ENCODE assay signal across 8 cellular contexts in genomic region chr14:20415723-20416622, GRCh38. TPM values are rescaled to one million over a fixed set of nuclear protein-coding genes. Genes with fewer than 3 reads are reported as not detected.
DNase-seq lines count a peak whose midpoint lies in the region; ATAC-seq, FAIRE-seq and TF ChIP-seq lines count a peak whose summit lies in the region.

No MANE protein-coding gene starts in this region.

- no peak overlapping the region for H3K9ac ChIP-seq in OCI-LY1 (ENCODE audit: low read length)
- H3K9ac ChIP-seq in keratinocyte (ENCODE audit: control insufficient read depth, extremely low read depth, insufficient read depth, low read length), result no peak overlapping the region

- peaks cover 20% of the 10 kb centered on the region for H3K4me1 ChIP-seq in OCI-LY1 (ENCODE audit: insufficient read depth, low read length, severe bottlenecking)
- peaks cover 6 to 22% of the 10 kb centered on the region in 2 donors for H3K4me1 ChIP-seq in adrenal gland (replicated peaks in 1 of 2)
- H3K4me1 ChIP-seq in keratinocyte (ENCODE audit: control insufficient read depth, extremely low read depth, insufficient read depth, low read length), result peaks cover 6% of the 10 kb centered on the region

- H2AFZ ChIP-seq in OCI-LY1 (ENCODE audit: low read length) (no peak overlapping the region), keratinocyte (ENCODE audit: control insufficient read depth, low read length) (peak overlapping the region; percentile 65)

- no peaks in the 10 kb centered on the region for H3K9me2 ChIP-seq in OCI-LY1 (ENCODE audit: low read depth, low read length)

- no peak for ATAC-seq in stimulated activated naive CD8-positive, alpha-beta T cell treated with anti-CD3 and anti-CD28 coated beads, Interleukin-15, Interleukin-2, amounts not matched to agents 100 U/mL and 50 U/mL, for 24 hours
- no peak for ATAC-seq in HG02678 (IDR thresholded peaks at IDR 0.05; ENCODE audit: unreplicated experiment)

- no peak for FAIRE-seq in keratinocyte (lab: Jason Lieb, UNC)

- no peaks in the 10 kb centered on the region for H3F3A ChIP-seq in OCI-LY1 (ENCODE audit: insufficient read depth, low read length)

- H3K79me2 ChIP-seq in OCI-LY1 (ENCODE audit: insufficient read depth, low read length) (no peaks in the 10 kb centered on the region), keratinocyte (ENCODE audit: control insufficient read depth, insufficient read depth, low read length) (peaks cover 14% of the 10 kb centered on the region)

- CTCF ChIA-PET in BJ (lab: Yijun Ruan, JAX), result interaction anchor here (0.7 to 3.8 kb wide), 20 partner anchors 9 to 275 kb away, joined by 3 to 25 read pairs (median 5); partner anchors contain the start of genes APEX1, KLHL33, OSGEP and PIP4P1

- H3K4me3 ChIP-seq in BJ (ENCODE audit: low read depth, low read length), result no peak overlapping the region
- H3K4me3 ChIP-seq in OCI-LY1 (ENCODE audit: low read depth, low read length, poor library complexity, severe bottlenecking), result no peak overlapping the region
- H3K4me3 ChIP-seq in adrenal gland, result no peak overlapping the region
- H3K4me3 ChIP-seq in keratinocyte (ENCODE audit: control insufficient read depth in 2 of 3, extremely low read depth in 1 of 3, insufficient read depth in 2 of 3, low read depth in 1 of 3, low read length in 3 of 3), result no peak overlapping the region

- H3K4me2 ChIP-seq in OCI-LY1 (ENCODE audit: low read length), result no peak overlapping the region; the same call in 1 of the 2 replicates
- H3K4me2 ChIP-seq in keratinocyte (ENCODE audit: control insufficient read depth, extremely low read depth, insufficient read depth, low read depth, low read length), result no peak overlapping the region

- whole genome bisulfite sequencing in adrenal gland, 4 donors, result 67 to 72% (median 70%) methylated on average over 7 of the region's 7 CpGs

- H4K20me1 ChIP-seq in OCI-LY1 (ENCODE audit: insufficient read depth, low read length) (no peaks in the 10 kb centered on the region), keratinocyte (ENCODE audit: control insufficient read depth, extremely low read depth, insufficient read depth, low read length) (no peaks in the 10 kb centered on the region)

- H3K27ac ChIP-seq in OCI-LY1 (ENCODE audit: low read depth, low read length, poor library complexity, severe bottlenecking), result no peak overlapping the region
- no peak overlapping the region for H3K27ac ChIP-seq in adrenal gland
- no peak overlapping the region for H3K27ac ChIP-seq in keratinocyte (ENCODE audit: control insufficient read depth, insufficient read depth, low read length)

- in situ Hi-C loops in GM13977 (cut with MboI; ENCODE audit: low pct_unique_long_range_greater_than_20kb, low sequenced_read_pairs, unreplicated experiment), result no loop called here

- no peaks in the 10 kb centered on the region for H3K9me3 ChIP-seq in OCI-LY1 (ENCODE audit: low read length)
- no peaks in the 10 kb centered on the region for H3K9me3 ChIP-seq in adrenal gland (replicated peaks in 1 of 3)
- H3K9me3 ChIP-seq in keratinocyte (ENCODE audit: control insufficient read depth, low read depth, low read length), result no peaks in the 10 kb centered on the region

- H3K9me1 ChIP-seq in keratinocyte (ENCODE audit: control insufficient read depth, extremely low read depth, insufficient read depth, low read length), result no peaks in the 10 kb centered on the region

- DNase-seq in BJ (ENCODE audit: low read depth) (no peak), GM13977 (ENCODE audit: low spot score) (peak; percentile 53), HT-29 (ENCODE audit: low spot score) (peak; percentile 69), adrenal gland (peak in 3 of 7 donors; percentile 38 to 56 (median 42)), keratinocyte (ENCODE audit: low read depth, low spot score) (no peak)
- DNase-seq in stimulated activated naive CD8-positive, alpha-beta T cell treated with anti-CD3 and anti-CD28 coated beads, Interleukin-15, Interleukin-2, amounts not matched to agents 100 U/mL and 50 U/mL, for 24 hours, result peak; percentile 37

- POLR2A ChIA-PET in BJ (lab: Charles Lee), result interaction anchor here (0.5 to 1.0 kb wide), 2 partner anchors 54 to 73 kb away, joined by 3 read pairs; no protein-coding TSS in a partner anchor

- no peaks in the 10 kb centered on the region for H3K27me3 ChIP-seq in BJ (ENCODE audit: control insufficient read depth, insufficient read depth, low read length)
- H3K27me3 ChIP-seq in OCI-LY1 (ENCODE audit: insufficient read depth, low read length), result no peaks in the 10 kb centered on the region
- no peaks in the 10 kb centered on the region for H3K27me3 ChIP-seq in adrenal gland
- H3K27me3 ChIP-seq in keratinocyte (ENCODE audit: control insufficient read depth, extremely low read depth, insufficient read depth, low read length), result no peaks in the 10 kb centered on the region

- H3K36me3 ChIP-seq in BJ (ENCODE audit: control insufficient read depth, insufficient read depth, low read length) (no peaks in the 10 kb centered on the region), OCI-LY1 (ENCODE audit: insufficient read depth, low read length) (no peaks in the 10 kb centered on the region), adrenal gland (replicated peaks in 1 of 2) (no peaks in the 10 kb centered on the region), keratinocyte (ENCODE audit: control insufficient read depth in 2 of 2, extremely low read depth in 1 of 2, insufficient read depth in 2 of 2, low read length in 2 of 2) (no peaks in the 10 kb centered on the region)

- intact Hi-C loops in adrenal gland (cut with DNase I), result loop anchor here in 1 of 2 donors (5.0 kb wide), 2 partner anchors 36 to 51 kb away; partner anchors contain the start of genes OSGEP and PNP

- TF ChIP-seq POLR2A in adrenal gland (IDR thresholded peaks at IDR 0.05), result no peak

- TF ChIP-seq CTCF in BJ (IDR thresholded peaks at IDR 0.05; ENCODE audit: insufficient read depth, low read depth, low read length), result peak; percentile 69
- TF ChIP-seq CTCF in GM13977 (IDR thresholded peaks at IDR 0.05; ENCODE audit: extremely low read depth, insufficient read depth, missing control alignments), result peak; percentile 65
- TF ChIP-seq CTCF in OCI-LY1 (IDR thresholded peaks at IDR 0.05; ENCODE audit: low read length), result peak; percentile 75
- peak; percentile 41 to 63 (median 54) for TF ChIP-seq CTCF in adrenal gland (IDR thresholded peaks at IDR 0.05)
- peak; percentile 30 to 64 (median 43) for TF ChIP-seq CTCF in keratinocyte (optimal IDR thresholded peaks at IDR 0.05 in 1 of 3, IDR thresholded peaks at IDR 0.05 in 1 of 3, conservative IDR thresholded peaks at IDR 0.05 in 1 of 3; ENCODE audit: extremely low read depth in 1 of 3, insufficient read depth in 2 of 3, low read length in 3 of 3)

- dilution Hi-C loops in keratinocyte (cut with MboI; ENCODE audit: extremely low pct_ligation_motif_present, low sequenced_read_pairs), result no loop called here

RNA-seq across cellular contexts. Expression of gene TEP1, which starts 2.7 kb away (rescaled TPM):
- polyA plus RNA-seq in BJ (2011; rRNA removed) (12.2 and 12.7 TPM in 2 replicates), adrenal gland (10 to 100 TPM; 22.9 to 39.7 (median 24.9) TPM), keratinocyte (12.5 to 16.6 TPM (median 12.8 TPM) in 3 replicates)
- 15.1 and 21.1 TPM in 2 replicates for polyA minus RNA-seq in BJ (2011; rRNA and poly(A)+ RNA removed)
- 10.9 and 12.6 TPM in 2 replicates for total RNA-seq in HT-29 (2014; rRNA removed; shearing (Covaris generic))
- total RNA-seq in adrenal gland, result 10 to 100 TPM; 19.4 to 59.8 (median 35.9) TPM
- polyA plus RNA-seq in keratinocyte (2011; ENCODE audit: low read depth), result 14.3 TPM
- polyA plus RNA-seq in keratinocyte (2011; cell fraction: cytosol; rRNA removed), result 5.5 and 8.1 TPM in 2 replicates
- polyA plus RNA-seq in keratinocyte (2011; cell fraction: nucleus; rRNA removed), result 66.0 and 69.7 TPM in 2 replicates
- 11.8 and 13.7 TPM in 2 replicates for polyA plus RNA-seq in keratinocyte (2012; ENCODE audit: low replicate concordance)
- 28.9 to 36.6 TPM (median 36.0 TPM) in 3 replicates for polyA minus RNA-seq in keratinocyte
- 6.7 TPM for polyA minus RNA-seq in keratinocyte (2011; cell fraction: cytosol; rRNA and poly(A)+ RNA removed)
- 36.3 and 58.8 TPM in 2 replicates for polyA minus RNA-seq in keratinocyte (2011; cell fraction: nucleus; rRNA and poly(A)+ RNA removed)

RNA-seq across cellular contexts. Expression of gene KLHL33, which starts 20.0 kb away (rescaled TPM):
- 0.12 and 0.22 TPM in 2 replicates for polyA plus RNA-seq in BJ (2011; rRNA removed)
- 0.15 and 0.24 TPM in 2 replicates for polyA minus RNA-seq in BJ (2011; rRNA and poly(A)+ RNA removed)
- total RNA-seq in HT-29 (2014; rRNA removed; shearing (Covaris generic)), result not detected in 2 replicates
- under 1 TPM in 7 of 8 donors, not detected in 1; 0.18 to 0.95 (median 0.41) TPM for total RNA-seq in adrenal gland
- under 1 TPM; 0.13 to 0.64 (median 0.17) TPM for polyA plus RNA-seq in adrenal gland
- polyA plus RNA-seq in keratinocyte, result not detected in 3 replicates
- not detected for polyA plus RNA-seq in keratinocyte (2011; ENCODE audit: low read depth)
- not detected in 2 replicates for polyA plus RNA-seq in keratinocyte (2011; cell fraction: cytosol; rRNA removed)
- polyA plus RNA-seq in keratinocyte (2011; cell fraction: nucleus; rRNA removed), result not detected in 2 replicates
- polyA plus RNA-seq in keratinocyte (2012; ENCODE audit: low replicate concordance), result not detected in 2 replicates
- polyA minus RNA-seq in keratinocyte, result not detected in 3 replicates
- polyA minus RNA-seq in keratinocyte (2011; cell fraction: cytosol; rRNA and poly(A)+ RNA removed), result not detected
- polyA minus RNA-seq in keratinocyte (2011; cell fraction: nucleus; rRNA and poly(A)+ RNA removed), result not detected in 2 replicates

RNA-seq across cellular contexts. Expression of gene OSGEP, which starts 38.6 kb away (rescaled TPM):
- polyA plus RNA-seq in BJ (2011; rRNA removed), result 21.2 and 28.9 TPM in 2 replicates
- polyA minus RNA-seq in BJ (2011; rRNA and poly(A)+ RNA removed), result 24.4 and 34.2 TPM in 2 replicates
- total RNA-seq in HT-29 (2014; rRNA removed; shearing (Covaris generic)), result 44.2 and 44.5 TPM in 2 replicates
- total RNA-seq in adrenal gland, result 10 to 100 TPM; 25.0 to 57.2 (median 33.7) TPM
- 100 to 1,000 TPM in 2 of 3 donors, 10 to 100 TPM in 1; 31.8 to 102 (median 102) TPM for polyA plus RNA-seq in adrenal gland
- 28.8 to 36.6 TPM (median 34.5 TPM) in 3 replicates for polyA plus RNA-seq in keratinocyte
- 16.4 TPM for polyA plus RNA-seq in keratinocyte (2011; ENCODE audit: low read depth)
- polyA plus RNA-seq in keratinocyte (2011; cell fraction: cytosol; rRNA removed), result 12.6 and 16.2 TPM in 2 replicates
- 88.7 and 89.7 TPM in 2 replicates for polyA plus RNA-seq in keratinocyte (2011; cell fraction: nucleus; rRNA removed)
- 12.0 and 22.3 TPM in 2 replicates for polyA plus RNA-seq in keratinocyte (2012; ENCODE audit: low replicate concordance)
- polyA minus RNA-seq in keratinocyte, result 23.5 to 35.4 TPM (median 27.6 TPM) in 3 replicates
- polyA minus RNA-seq in keratinocyte (2011; cell fraction: cytosol; rRNA and poly(A)+ RNA removed), result 21.3 TPM
- 23.6 and 26.4 TPM in 2 replicates for polyA minus RNA-seq in keratinocyte (2011; cell fraction: nucleus; rRNA and poly(A)+ RNA removed)

RNA-seq across cellular contexts. Expression of gene APEX1, which starts 39.1 kb away (rescaled TPM):
- polyA plus RNA-seq in BJ (2011; rRNA removed) (219 and 237 TPM in 2 replicates), adrenal gland (100 to 1,000 TPM in 2 of 3 donors, 10 to 100 TPM in 1; 94.1 to 304 (median 125) TPM), keratinocyte (211 to 234 TPM (median 212 TPM) in 3 replicates)
- 77.2 and 135 TPM in 2 replicates for polyA minus RNA-seq in BJ (2011; rRNA and poly(A)+ RNA removed)
- total RNA-seq in HT-29 (2014; rRNA removed; shearing (Covaris generic)), result 64.0 TPM in 2 replicates
- total RNA-seq in adrenal gland, result 100 to 1,000 TPM; 147 to 206 (median 166) TPM
- polyA plus RNA-seq in keratinocyte (2011; ENCODE audit: low read depth), result 88.5 TPM
- 197 and 230 TPM in 2 replicates for polyA plus RNA-seq in keratinocyte (2011; cell fraction: cytosol; rRNA removed)
- 218 and 243 TPM in 2 replicates for polyA plus RNA-seq in keratinocyte (2011; cell fraction: nucleus; rRNA removed)
- 92.5 and 147 TPM in 2 replicates for polyA plus RNA-seq in keratinocyte (2012; ENCODE audit: low replicate concordance)
- polyA minus RNA-seq in keratinocyte, result 160 to 254 TPM (median 181 TPM) in 3 replicates
- polyA minus RNA-seq in keratinocyte (2011; cell fraction: cytosol; rRNA and poly(A)+ RNA removed), result 72.9 TPM
- 27.0 and 46.1 TPM in 2 replicates for polyA minus RNA-seq in keratinocyte (2011; cell fraction: nucleus; rRNA and poly(A)+ RNA removed)

RNA-seq across cellular contexts. Expression of gene PIP4P1, which starts 45.3 kb away (rescaled TPM):
- polyA plus RNA-seq in BJ (2011; rRNA removed) (28.6 and 38.3 TPM in 2 replicates), adrenal gland (10 to 100 TPM; 31.9 to 37.6 (median 36.3) TPM), keratinocyte (34.4 to 37.5 TPM (median 35.6 TPM) in 3 replicates)
- 26.0 and 45.9 TPM in 2 replicates for polyA minus RNA-seq in BJ (2011; rRNA and poly(A)+ RNA removed)
- 33.1 and 35.7 TPM in 2 replicates for total RNA-seq in HT-29 (2014; rRNA removed; shearing (Covaris generic))
- total RNA-seq in adrenal gland, result 10 to 100 TPM; 10.6 to 60.1 (median 25.6) TPM
- polyA plus RNA-seq in keratinocyte (2011; ENCODE audit: low read depth), result 6.4 TPM
- polyA plus RNA-seq in keratinocyte (2011; cell fraction: cytosol; rRNA removed), result 20.7 and 21.3 TPM in 2 replicates
- 54.0 and 78.6 TPM in 2 replicates for polyA plus RNA-seq in keratinocyte (2011; cell fraction: nucleus; rRNA removed)
- 20.7 and 53.9 TPM in 2 replicates for polyA plus RNA-seq in keratinocyte (2012; ENCODE audit: low replicate concordance)
- polyA minus RNA-seq in keratinocyte, result 21.7 to 49.1 TPM (median 24.5 TPM) in 3 replicates
- polyA minus RNA-seq in keratinocyte (2011; cell fraction: cytosol; rRNA and poly(A)+ RNA removed), result 13.2 TPM
- polyA minus RNA-seq in keratinocyte (2011; cell fraction: nucleus; rRNA and poly(A)+ RNA removed), result 8.8 and 17.1 TPM in 2 replicates

Comparison
In these comparisons a context has a peak if more than half of its experiments do, and no peak if none do; other contexts are left out.
1. DNase-seq: peak in GM13977 (single experiment), HT-29 (single experiment) and stimulated activated naive CD8-positive, alpha-beta T cell treated with anti-CD3 and anti-CD28 coated beads, Interleukin-15, Interleukin-2, amounts not matched to agents 100 U/mL and 50 U/mL, for 24 hours (single experiment); none in BJ (single experiment) and keratinocyte (single experiment).
2. Peak in every context shown above with its lines, with median percentiles within 50 percentile points of each other: CTCF ChIP-seq.